ENCODE assay signal across 8 cellular contexts in the genomic region with DNA sequence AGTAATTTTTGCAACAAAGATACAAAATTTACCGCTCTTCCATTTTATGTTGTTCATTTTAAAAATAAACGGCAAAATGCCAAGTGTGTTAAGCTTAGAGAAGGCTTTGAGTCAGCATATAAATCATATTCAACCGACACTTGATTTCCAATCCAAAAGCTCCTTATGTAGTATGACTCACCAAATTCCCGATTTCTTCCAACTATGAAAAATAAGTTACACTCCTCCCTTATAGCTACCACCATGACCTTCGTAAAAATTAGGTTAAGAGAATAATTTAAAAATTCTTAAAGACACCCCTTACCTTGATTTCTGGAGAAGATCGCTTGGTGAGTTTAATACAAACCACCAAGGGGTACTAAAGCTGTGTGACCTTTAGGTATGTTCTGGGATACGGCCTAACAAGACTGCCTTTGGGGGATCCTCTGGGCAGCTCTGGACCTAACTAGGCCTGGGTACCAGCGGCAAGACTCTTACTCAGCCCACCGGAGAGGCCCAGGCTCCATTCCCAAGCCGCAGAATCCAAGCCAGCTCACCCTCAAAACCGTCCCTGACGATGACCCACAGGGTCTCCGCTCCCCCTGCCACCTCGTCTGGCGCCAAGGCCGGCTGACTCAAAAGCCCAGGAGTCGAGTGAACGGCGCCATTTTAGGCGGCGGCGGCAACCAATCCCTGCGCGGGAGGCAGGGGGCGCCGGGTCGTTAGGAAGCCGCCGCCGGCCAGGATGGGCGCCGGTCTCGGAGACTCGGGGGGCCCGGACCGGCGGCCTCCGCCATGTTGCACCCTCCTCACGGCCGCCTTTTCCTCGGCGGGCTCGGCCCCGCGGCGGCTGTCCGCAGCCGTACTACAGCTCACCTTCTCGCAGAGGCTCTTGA. TPM values are rescaled to one million over a fixed set of nuclear protein-coding genes. Genes with fewer than 3 reads are reported as not detected.
DNase-seq lines count a peak whose midpoint lies in the region; ATAC-seq and TF ChIP-seq lines count a peak whose summit lies in the region.

No MANE protein-coding gene starts in this region.

- peak overlapping the region; percentile 99 for H4K91ac ChIP-seq in trophoblast cell (ENCODE audit: low read depth, low read length)

- peaks cover 19% of the 10 kb centered on the region for H3K79me2 ChIP-seq in trophoblast cell (ENCODE audit: control insufficient read depth, insufficient read depth, low read length, poor library complexity)

- peak overlapping the region; percentile 99 for H3K27ac Mint-ChIP-seq in Caco-2 (ENCODE audit: unreplicated experiment)
- peak overlapping the region; percentile 98 for H3K27ac Mint-ChIP-seq in activated naive CD8-positive, alpha-beta T cell treated with anti-CD3 and anti-CD28 coated beads, Interleukin-2, amount 10 ng/mL, durations not matched to agents 7 days and 5 days

- H2BK120ac ChIP-seq in trophoblast cell (ENCODE audit: insufficient read depth, low read length, poor library complexity), result peak overlapping the region; percentile 98

- peak overlapping the region; percentile 99 for H2AK5ac ChIP-seq in trophoblast cell (ENCODE audit: low read length)

- DNase-seq in Caco-2 (peak; percentile 64 to 80), HL-60 (ENCODE audit: low read depth in 1 of 2, low spot score in 1 of 2) (peak in 1 of 2 experiments; percentile 12), SK-N-MC (ENCODE audit: low read depth, low spot score) (no peak), cardiac muscle cell (ENCODE audit: low read depth in 1 of 2, low spot score in 1 of 2) (peak; percentile 62 to 91), trophoblast cell (peak; percentile 49 to 69), tibial nerve (ENCODE audit: low spot score in 2 of 2) (peak; percentile 26 to 27)
- DNase-seq in activated naive CD8-positive, alpha-beta T cell treated with anti-CD3 and anti-CD28 coated beads, Interleukin-2, amount 10 ng/mL, durations not matched to agents 7 days and 5 days, result peak; percentile 80

- peak overlapping the region; percentile 98 for H2BK5ac ChIP-seq in trophoblast cell (ENCODE audit: low read depth, low read length, poor library complexity)

- H3K9me3 Mint-ChIP-seq in Caco-2 (ENCODE audit: unreplicated experiment), result no peaks in the 10 kb centered on the region
- no peaks in the 10 kb centered on the region for H3K9me3 Mint-ChIP-seq in activated naive CD8-positive, alpha-beta T cell treated with anti-CD3 and anti-CD28 coated beads, Interleukin-2, amount 10 ng/mL, durations not matched to agents 7 days and 5 days

- POLR2A ChIA-PET in Caco-2 (lab: Charles Lee), result interaction anchor here (0.6 to 3.1 kb wide), 10 partner anchors 16 to 316 kb away, joined by 3 to 32 read pairs (median 6); a partner anchor contains a TSS
- POLR2A ChIA-PET in activated naive CD8-positive, alpha-beta T cell treated with anti-CD3 and anti-CD28 coated beads, Interleukin-2, amount 10 ng/mL, durations not matched to agents 7 days and 5 days (lab: Charles Lee), result interaction anchor here (0.6 to 3.2 kb wide), 18 partner anchors 8 to 1586 kb away, joined by 3 to 48 read pairs (median 4); a partner anchor contains a TSS

- H3K23ac ChIP-seq in trophoblast cell (ENCODE audit: low read length), result no peak overlapping the region

- intact Hi-C loops in Caco-2 (cut with micrococcal nuclease; ENCODE audit: unreplicated experiment), result loop anchor here (5.0 kb wide), 1 partner anchor 147 kb away; a partner anchor contains a TSS

- CTCF ChIA-PET in Caco-2 (lab: Charles Lee), result interaction anchor here (0.6 to 2.5 kb wide), 4 partner anchors 12 to 64 kb away, joined by 5 to 14 read pairs (median 7); no protein-coding TSS in a partner anchor

- peak overlapping the region; percentile 99 for H3K14ac ChIP-seq in trophoblast cell (ENCODE audit: low read length)

- 0 out of 2 replicates have a peak, but pooled peaks cover 2% of the 10 kb centered on the region for H3K36me3 ChIP-seq in Caco-2 (ENCODE audit: control insufficient read depth, insufficient read depth, low read length)
- peaks cover 43% of the 10 kb centered on the region for H3K36me3 ChIP-seq in SK-N-MC (ENCODE audit: insufficient read depth, low read length)
- H3K36me3 ChIP-seq in cardiac muscle cell, result no peaks in the 10 kb centered on the region
- H3K36me3 ChIP-seq in trophoblast cell (ENCODE audit: control insufficient read depth in 1 of 2, insufficient read depth in 2 of 2, low read length in 2 of 2), result peaks cover 5 to 8% of the 10 kb centered on the region in 2 experiments
- peaks cover 0 to 6% (median 0%) of the 10 kb centered on the region in 3 donors for H3K36me3 ChIP-seq in tibial nerve

- peaks cover 21% of the 10 kb centered on the region for H3K4me1 ChIP-seq in Caco-2
- peaks cover 20% of the 10 kb centered on the region for H3K4me1 ChIP-seq in cardiac muscle cell (ENCODE audit: low read depth)
- H3K4me1 ChIP-seq in trophoblast cell (ENCODE audit: control insufficient read depth in 1 of 2, insufficient read depth in 2 of 2, low read length in 2 of 2), result peaks cover 0 to 8% of the 10 kb centered on the region in 2 experiments
- peaks cover 3 to 54% (median 36%) of the 10 kb centered on the region in 4 donors for H3K4me1 ChIP-seq in tibial nerve

- no peak for TF ChIP-seq POLR2A in tibial nerve (IDR thresholded peaks at IDR 0.05)

- peak; percentile 12 to 35 for TF ChIP-seq CTCF in Caco-2 (IDR thresholded peaks at IDR 0.05; ENCODE audit: insufficient read depth in 1 of 2, low read depth in 1 of 2, low read length in 1 of 2, severe bottlenecking in 1 of 2, unreplicated experiment in 1 of 2)
- no peak for TF ChIP-seq CTCF in HL-60 (IDR thresholded peaks at IDR 0.05; ENCODE audit: insufficient read depth, low read length)
- TF ChIP-seq CTCF in cardiac muscle cell (IDR thresholded peaks at IDR 0.05; ENCODE audit: low read depth, low read length), result peak; percentile 16
- peak; percentile 15 to 43 (median 31) for TF ChIP-seq CTCF in tibial nerve (IDR thresholded peaks at IDR 0.05)

- H3K27ac ChIP-seq in HL-60 (replicated peaks), result peak overlapping the region; percentile 81
- peak overlapping the region; percentile 90 for H3K27ac ChIP-seq in SK-N-MC
- peak overlapping the region; percentile 99 for H3K27ac ChIP-seq in cardiac muscle cell
- peak overlapping the region; percentile 98 for H3K27ac ChIP-seq in trophoblast cell (ENCODE audit: low read depth, low read length)
- H3K27ac ChIP-seq in tibial nerve, result peak overlapping the region; percentile 99 to 100 (median 100)

- BruUV-seq in Caco-2 (replicated peaks; lab: Mats Ljungman, UMichigan), result TSS peak; percentile 34

- H3K4me3 Mint-ChIP-seq in Caco-2 (ENCODE audit: unreplicated experiment), result peak overlapping the region; percentile 81
- H3K4me3 Mint-ChIP-seq in activated naive CD8-positive, alpha-beta T cell treated with anti-CD3 and anti-CD28 coated beads, Interleukin-2, amount 10 ng/mL, durations not matched to agents 7 days and 5 days, result peak overlapping the region; percentile 67

- H2AFZ ChIP-seq in trophoblast cell (ENCODE audit: insufficient read depth, low read length, poor library complexity), result peak overlapping the region; percentile 87

- peaks cover 64% of the 10 kb centered on the region for H3K36me3 Mint-ChIP-seq in Caco-2 (ENCODE audit: insufficient read depth, unreplicated experiment)
- H3K36me3 Mint-ChIP-seq in activated naive CD8-positive, alpha-beta T cell treated with anti-CD3 and anti-CD28 coated beads, Interleukin-2, amount 10 ng/mL, durations not matched to agents 7 days and 5 days, result peaks cover 24% of the 10 kb centered on the region

- peak overlapping the region; percentile 96 for H3K4me3 ChIP-seq in Caco-2 (ENCODE audit: low read depth, low read length)
- H3K4me3 ChIP-seq in HL-60 (replicated peaks; ENCODE audit: insufficient read depth, low read length), result peak overlapping the region; percentile 76
- H3K4me3 ChIP-seq in SK-N-MC, result peak overlapping the region; percentile 92
- H3K4me3 ChIP-seq in cardiac muscle cell, result peak overlapping the region; percentile 93
- H3K4me3 ChIP-seq in trophoblast cell (ENCODE audit: low read depth, low read length), result peak overlapping the region; percentile 98
- H3K4me3 ChIP-seq in tibial nerve, result peak overlapping the region; percentile 78 to 99 (median 93)

- peak overlapping the region; percentile 97 for H4K8ac ChIP-seq in trophoblast cell (ENCODE audit: low read depth, low read length)

- H3K18ac ChIP-seq in trophoblast cell (ENCODE audit: low read length), result peak overlapping the region; percentile 97

- peak; percentile 28 for ATAC-seq in GM19467 (IDR thresholded peaks at IDR 0.05; ENCODE audit: unreplicated experiment)
- ATAC-seq in activated naive CD8-positive, alpha-beta T cell treated with anti-CD3 and anti-CD28 coated beads, Interleukin-2, amount 10 ng/mL, durations not matched to agents 7 days and 5 days (ENCODE audit: low read depth), result peak; percentile 38

- H3K79me1 ChIP-seq in trophoblast cell (ENCODE audit: low read length), result peaks cover 15% of the 10 kb centered on the region

- TF ChIP-seq EP300 in tibial nerve (IDR thresholded peaks at IDR 0.05), result no peak

- peak overlapping the region; percentile 100 for H3K4ac ChIP-seq in trophoblast cell (ENCODE audit: low read depth, low read length)

- peak overlapping the region; percentile 97 for H4K12ac ChIP-seq in trophoblast cell (ENCODE audit: low read depth, low read length)

- H3K9ac ChIP-seq in SK-N-MC (ENCODE audit: insufficient read length), result peak overlapping the region; percentile 98
- peak overlapping the region; percentile 97 for H3K9ac ChIP-seq in trophoblast cell (ENCODE audit: low read length)

- H3K4me1 Mint-ChIP-seq in Caco-2 (ENCODE audit: low read depth, unreplicated experiment), result peaks cover 34% of the 10 kb centered on the region
- peaks cover 39% of the 10 kb centered on the region for H3K4me1 Mint-ChIP-seq in activated naive CD8-positive, alpha-beta T cell treated with anti-CD3 and anti-CD28 coated beads, Interleukin-2, amount 10 ng/mL, durations not matched to agents 7 days and 5 days

- WGBS in trophoblast cell (ENCODE audit: extremely low coverage, insufficient coverage, insufficient read length), result no CpG with 5 or more reads among the region's 49 CpGs
- WGBS in tibial nerve, 2 donors, result 0 to 1% methylated on average over 8 to 36 of the region's 49 CpGs

- H3K9me3 ChIP-seq in Caco-2 (no peaks in the 10 kb centered on the region), SK-N-MC (ENCODE audit: low read depth, low read length) (no peaks in the 10 kb centered on the region), cardiac muscle cell (ENCODE audit: low read depth) (no peaks in the 10 kb centered on the region), trophoblast cell (ENCODE audit: insufficient read depth, low read depth, low read length) (no peaks in the 10 kb centered on the region), tibial nerve (no peaks in the 10 kb centered on the region)

- H2BK12ac ChIP-seq in trophoblast cell (ENCODE audit: low read length), result peak overlapping the region; percentile 74

- no peaks in the 10 kb centered on the region for H3K27me3 Mint-ChIP-seq in Caco-2 (ENCODE audit: insufficient read depth, unreplicated experiment)
- no peaks in the 10 kb centered on the region for H3K27me3 Mint-ChIP-seq in activated naive CD8-positive, alpha-beta T cell treated with anti-CD3 and anti-CD28 coated beads, Interleukin-2, amount 10 ng/mL, durations not matched to agents 7 days and 5 days

- peak overlapping the region; percentile 59 for H3K4me2 ChIP-seq in trophoblast cell (ENCODE audit: low read length)

- H3K27me3 ChIP-seq in Caco-2 (replicated peaks; ENCODE audit: control insufficient read depth, insufficient read depth, low read length) (no peaks in the 10 kb centered on the region), HL-60 (ENCODE audit: insufficient read depth, poor library complexity, severe bottlenecking) (no peaks in the 10 kb centered on the region), cardiac muscle cell (no peaks in the 10 kb centered on the region), trophoblast cell (ENCODE audit: insufficient read depth, low read length) (no peaks in the 10 kb centered on the region), tibial nerve (no peaks in the 10 kb centered on the region)

RNA-seq across cellular contexts. Expression of a gene that starts 0.7 kb away (rescaled TPM):
- total RNA-seq in Caco-2 (2022) (202 and 224 TPM in 2 replicates), cardiac muscle cell (442 and 508 TPM in 2 replicates), tibial nerve (100 to 1,000 TPM in 3 of 4 donors, 10 to 100 TPM in 1; 42.8 to 227 (median 149) TPM)
- 100 to 1,000 TPM; 122 to 129 TPM for total RNA-seq in activated naive CD8-positive, alpha-beta T cell treated with anti-CD3 and anti-CD28 coated beads, Interleukin-2, amount 10 ng/mL, durations not matched to agents 7 days and 5 days
- 326 and 327 TPM in 2 replicates for polyA plus RNA-seq in cardiac muscle cell
- 60.9 and 63.0 TPM in 2 replicates for polyA plus RNA-seq in trophoblast cell (2013)

RNA-seq across cellular contexts. Expression of a gene that starts 48.4 kb away (rescaled TPM):
- 351 and 365 TPM in 2 replicates for total RNA-seq in Caco-2 (2022)
- total RNA-seq in activated naive CD8-positive, alpha-beta T cell treated with anti-CD3 and anti-CD28 coated beads, Interleukin-2, amount 10 ng/mL, durations not matched to agents 7 days and 5 days, result 100 to 1,000 TPM; 193 to 206 TPM
- total RNA-seq in cardiac muscle cell, result 301 and 517 TPM in 2 replicates
- 1,274 and 1,444 TPM in 2 replicates for polyA plus RNA-seq in cardiac muscle cell
- polyA plus RNA-seq in trophoblast cell (2013), result 589 and 590 TPM in 2 replicates
- total RNA-seq in tibial nerve, result 100 to 1,000 TPM; 173 to 311 (median 209) TPM
